ENCODE assay signal across 8 cellular contexts in the genomic region with DNA sequence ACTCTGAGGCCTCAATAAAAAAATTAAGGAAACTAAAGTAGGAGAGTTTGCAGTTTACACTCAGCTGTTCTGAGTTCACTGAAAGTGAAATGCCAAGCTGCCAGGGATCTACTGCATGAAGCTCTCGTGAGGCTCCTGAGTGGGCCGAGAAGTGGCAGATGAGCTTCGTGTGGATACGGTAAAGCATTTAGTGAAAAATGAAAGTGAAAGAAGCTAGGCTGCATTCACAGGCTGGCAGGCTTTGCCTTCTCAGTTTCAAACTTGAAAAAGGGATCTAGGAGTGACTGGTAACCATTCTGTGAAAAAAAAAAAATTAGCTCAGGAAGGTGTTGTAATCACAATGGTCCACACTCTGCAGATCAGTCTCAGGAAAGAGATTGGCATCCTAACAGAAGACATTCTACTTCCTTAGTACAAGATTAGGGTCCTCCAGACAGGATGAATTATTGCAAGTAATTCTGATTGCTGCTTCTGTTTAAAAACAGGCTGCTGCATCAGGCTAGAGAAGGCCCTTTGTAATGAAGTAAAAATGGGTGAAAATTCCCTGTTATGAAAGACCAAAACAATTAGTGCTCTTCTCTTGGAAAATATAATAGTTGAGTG.
A peak's percentile ranks its signal among the peaks of the same experiment; 100 is the strongest.
DNase-seq lines count a peak whose midpoint lies in the region; ATAC-seq and TF ChIP-seq lines count a peak whose summit lies in the region.

No MANE protein-coding gene starts in this region.

- no peaks in the 10 kb centered on the region for H3K36me3 ChIP-seq in DOHH2 (ENCODE audit: control insufficient read depth, low read length)

- H3K4me2 ChIP-seq in DOHH2 (ENCODE audit: low read length): peak overlapping the region; percentile 72

- no peaks in the 10 kb centered on the region for H3K79me2 ChIP-seq in DOHH2 (ENCODE audit: control insufficient read depth, low read length)

- ATAC-seq in GM21423 (IDR thresholded peaks at IDR 0.05; ENCODE audit: unreplicated experiment) (peak; percentile 99), left lobe of liver (peak; percentile 99)

- H3K27me3 Mint-ChIP-seq in T-helper 1 cell treated with Interleukin-12 subunit alpha and Interleukin-12 subunit beta and Interleukin-4 antibody, amounts not matched to agents 30 μg/mL and 1 μg/mL, for 36 hours (ENCODE audit: low read depth): no peaks in the 10 kb centered on the region

- peak overlapping the region; percentile 52 for H3K4me3 ChIP-seq in DOHH2 (ENCODE audit: low read length)

- H3K9me3 ChIP-seq in DOHH2 (ENCODE audit: control insufficient read depth, insufficient read depth, low read length): no peaks in the 10 kb centered on the region

- DNase-seq in HT1080 (ENCODE audit: low read depth) (peak; percentile 58), astrocyte of the hippocampus (ENCODE audit: low read depth, low spot score) (peak; percentile 59), left lobe of liver (ENCODE audit: low spot score) (peak; percentile 48), T1000 (lab: John Stamatoyannopoulos, UW) (no peak)
- peak; percentile 2 to 48 for DNase-seq in stimulated activated CD4-positive, alpha-beta T cell treated with anti-CD3 and anti-CD28 coated beads, Interleukin-4, amount 100 ng/mL, for 4 hours

- peak overlapping the region; percentile 73 for H3K4me3 Mint-ChIP-seq in T-helper 1 cell treated with Interleukin-12 subunit alpha and Interleukin-12 subunit beta and Interleukin-4 antibody, amounts not matched to agents 30 μg/mL and 1 μg/mL, for 36 hours

- no peaks in the 10 kb centered on the region for H4K20me1 ChIP-seq in DOHH2 (ENCODE audit: control insufficient read depth, insufficient read depth, low read depth, low read length)

- no peak for TF ChIP-seq CTCF in DOHH2 (IDR thresholded peaks at IDR 0.05; ENCODE audit: low read depth, low read length, poor library complexity, severe bottlenecking)

- H3K4me1 Mint-ChIP-seq in T-helper 1 cell treated with Interleukin-12 subunit alpha and Interleukin-12 subunit beta and Interleukin-4 antibody, amounts not matched to agents 30 μg/mL and 1 μg/mL, for 36 hours (ENCODE audit: low read depth): peaks cover 10% of the 10 kb centered on the region

- H3K36me3 Mint-ChIP-seq in T-helper 1 cell treated with Interleukin-12 subunit alpha and Interleukin-12 subunit beta and Interleukin-4 antibody, amounts not matched to agents 30 μg/mL and 1 μg/mL, for 36 hours (ENCODE audit: low read depth): no peaks in the 10 kb centered on the region

- peak overlapping the region; percentile 83 for H3K27ac Mint-ChIP-seq in T-helper 1 cell treated with Interleukin-12 subunit alpha and Interleukin-12 subunit beta and Interleukin-4 antibody, amounts not matched to agents 30 μg/mL and 1 μg/mL, for 36 hours

- H3K4me1 ChIP-seq in DOHH2 (ENCODE audit: control insufficient read depth, low read length): peaks cover 11% of the 10 kb centered on the region

- no peaks in the 10 kb centered on the region for H3K9me3 Mint-ChIP-seq in T-helper 1 cell treated with Interleukin-12 subunit alpha and Interleukin-12 subunit beta and Interleukin-4 antibody, amounts not matched to agents 30 μg/mL and 1 μg/mL, for 36 hours

- H3K27ac ChIP-seq in DOHH2 (ENCODE audit: low read depth, low read length): no peak overlapping the region

- no peaks in the 10 kb centered on the region for H3K9me2 ChIP-seq in DOHH2 (replicated peaks; ENCODE audit: control insufficient read depth, low read length)

- no peaks in the 10 kb centered on the region for H3F3A ChIP-seq in DOHH2 (ENCODE audit: control insufficient read depth, insufficient read depth)

- no peaks in the 10 kb centered on the region for H3K27me3 ChIP-seq in DOHH2 (ENCODE audit: control insufficient read depth, low read length)
